ENCODE assay signal across 13 cellular contexts in genomic region chr7:74032624-74033371, GRCh38. TPM values are rescaled to one million over a fixed set of nuclear protein-coding genes. Genes with fewer than 3 reads are reported as not detected.
DNase-seq lines count a peak whose midpoint lies in the region; ATAC-seq and TF ChIP-seq lines count a peak whose summit lies in the region.
"Had no signal": no experiment of that assay in that cellular context is flagged by ENCODE, and none has a peak within 500 bp of the region (broad histone marks: within the 10 kb centered on the region; RNA-seq: fewer than 3 reads in every experiment).

No MANE protein-coding gene starts in this region.

- DNase-seq in heart left ventricle: no peak
- DNase-seq in left cardiac atrium: no peak
- DNase-seq in right atrium auricular region (ENCODE audit: low spot score): no peak
- DNase-seq in sigmoid colon: no peak
- DNase-seq in vagina (ENCODE audit: extremely low spot score in 2 of 2): no peak
- no peak for DNase-seq in NCI-H774 (lab: John Stamatoyannopoulos, UW)
- DNase-seq in WTC11 (ENCODE audit: low spot score): no peak
- no peak for DNase-seq in progenitor cell of endocrine pancreas (ENCODE audit: low spot score, unreplicated experiment)
- DNase-seq: activated CD4-positive, alpha-beta T cell treated with anti-CD3 and anti-CD28 coated beads, Interleukin-2, amount 50 U/mL, for 1 hour; activated T-cell treated with anti-CD3 and anti-CD28 coated beads, Interleukin-2, amount 50 U/mL, for 72 hours; CD8-positive, alpha-beta memory T cell; cortex of kidney; NCI-H2107 had no signal

- ATAC-seq in heart left ventricle (no peak), left cardiac atrium (no peak), WTC11 (no peak)
- ATAC-seq: activated T-cell treated with anti-CD3 and anti-CD28 coated beads, Interleukin-2, amount 50 U/mL, for 72 hours had no signal

- H3K27me3 ChIP-seq in heart left ventricle: peaks cover 0 to 32% (median 0%) of the 10 kb centered on the region in 9 donors
- no peaks in the 10 kb centered on the region for H3K27me3 ChIP-seq in right atrium auricular region
- H3K27me3 ChIP-seq in sigmoid colon: no peaks in the 10 kb centered on the region
- no peaks in the 10 kb centered on the region for H3K27me3 ChIP-seq in vagina

- intact Hi-C loops in heart left ventricle (cut with DNase I): loop anchor here in 1 of 10 donors (5.0 kb wide), 1 partner anchor 150 kb away; no protein-coding TSS in a partner anchor
- intact Hi-C loops in left cardiac atrium (cut with DNase I): no loop called here
- intact Hi-C loops in sigmoid colon (cut with DNase I): no loop called here
- intact Hi-C loops in vagina (cut with DNase I): loop anchor here (2.0 kb wide), 1 partner anchor 138 kb away; no protein-coding TSS in a partner anchor

- peaks cover 5% of the 10 kb centered on the region for H3K27me3 Mint-ChIP-seq in WTC11 (ENCODE audit: low read depth)
- peaks cover 21% of the 10 kb centered on the region for H3K27me3 Mint-ChIP-seq in progenitor cell of endocrine pancreas

- 74 to 85% (median 81%) methylated on average over 8 of the region's 8 CpGs for WGBS in heart left ventricle, 4 donors
- WGBS in sigmoid colon, 2 donors: 77 to 80% methylated on average over 8 of the region's 8 CpGs

- H3K4me1 Mint-ChIP-seq in WTC11 (peaks cover 27% of the 10 kb centered on the region), progenitor cell of endocrine pancreas (ENCODE audit: low read depth) (peaks cover 10% of the 10 kb centered on the region)

- H3K9me3 Mint-ChIP-seq in WTC11: no peaks in the 10 kb centered on the region
- H3K9me3 Mint-ChIP-seq in progenitor cell of endocrine pancreas (ENCODE audit: low read depth): no peaks in the 10 kb centered on the region
- H3K9me3 Mint-ChIP-seq: activated T-cell treated with anti-CD3 and anti-CD28 coated beads, Interleukin-2, amount 50 U/mL, for 72 hours; CD8-positive, alpha-beta memory T cell had no signal

- H3K36me3 Mint-ChIP-seq in WTC11 (no peaks in the 10 kb centered on the region), progenitor cell of endocrine pancreas (ENCODE audit: insufficient read depth) (no peaks in the 10 kb centered on the region)
- H3K36me3 Mint-ChIP-seq: CD8-positive, alpha-beta memory T cell had no signal

- H3K9me3 ChIP-seq in heart left ventricle (no peaks in the 10 kb centered on the region), right atrium auricular region (no peaks in the 10 kb centered on the region), sigmoid colon (no peaks in the 10 kb centered on the region), vagina (no peaks in the 10 kb centered on the region)

- CTCF ChIA-PET in WTC11 (lab: Charles Lee): interaction anchor here (0.9 to 1.5 kb wide), 5 partner anchors 9 to 111 kb away, joined by 3 to 6 read pairs (median 3); no protein-coding TSS in a partner anchor

- H3K4me1 ChIP-seq in heart left ventricle (peaks cover 4 to 75% (median 25%) of the 10 kb centered on the region in 12 donors), right atrium auricular region (peaks cover 0 to 87% of the 10 kb centered on the region in 2 donors), sigmoid colon (peaks cover 0 to 83% (median 69%) of the 10 kb centered on the region in 4 donors), vagina (peaks cover 77% of the 10 kb centered on the region)

- no peak for TF ChIP-seq POLR2A in heart left ventricle (IDR thresholded peaks at IDR 0.05)
- no peak for TF ChIP-seq POLR2A in sigmoid colon (IDR thresholded peaks at IDR 0.05)
- TF ChIP-seq POLR2A in vagina (IDR thresholded peaks at IDR 0.05): no peak

- no peak overlapping the region for H3K4me3 Mint-ChIP-seq in WTC11
- H3K4me3 Mint-ChIP-seq in progenitor cell of endocrine pancreas (ENCODE audit: low read depth): no peak overlapping the region
- H3K4me3 Mint-ChIP-seq: activated T-cell treated with anti-CD3 and anti-CD28 coated beads, Interleukin-2, amount 50 U/mL, for 72 hours; CD8-positive, alpha-beta memory T cell had no signal

- no peak overlapping the region for H3K27ac Mint-ChIP-seq in WTC11
- no peak overlapping the region for H3K27ac Mint-ChIP-seq in progenitor cell of endocrine pancreas
- H3K27ac Mint-ChIP-seq: activated T-cell treated with anti-CD3 and anti-CD28 coated beads, Interleukin-2, amount 50 U/mL, for 72 hours had no signal

- H3K4me3 ChIP-seq in heart left ventricle (peak overlapping the region in 5 of 12 donors; percentile 2 to 65 (median 24)), right atrium auricular region (peak overlapping the region; percentile 57 to 71), sigmoid colon (peak overlapping the region in 2 of 4 donors; percentile 0 to 14), vagina (peak overlapping the region in 1 of 2 donors; percentile 17)

- H3K27ac ChIP-seq in heart left ventricle (peak overlapping the region; percentile 56 to 91 (median 80)), right atrium auricular region (peak overlapping the region; percentile 78 to 83), sigmoid colon (peak overlapping the region; percentile 90 to 96 (median 90)), vagina (peak overlapping the region; percentile 91)

- TF ChIP-seq CTCF in heart left ventricle (IDR thresholded peaks at IDR 0.05) (no peak), right atrium auricular region (IDR thresholded peaks at IDR 0.05) (no peak), sigmoid colon (IDR thresholded peaks at IDR 0.05) (no peak), vagina (IDR thresholded peaks at IDR 0.05) (no peak), WTC11 (IDR thresholded peaks at IDR 0.05) (no peak), progenitor cell of endocrine pancreas (IDR thresholded peaks at IDR 0.05; ENCODE audit: unreplicated experiment) (no peak)

- TF ChIP-seq EP300 in sigmoid colon (IDR thresholded peaks at IDR 0.05): no peak

- POLR2A ChIA-PET in WTC11 (lab: Charles Lee): no interaction called here

- peaks cover 0 to 33% (median 7%) of the 10 kb centered on the region in 9 donors for H3K36me3 ChIP-seq in heart left ventricle
- H3K36me3 ChIP-seq in right atrium auricular region: peaks cover 29% of the 10 kb centered on the region
- H3K36me3 ChIP-seq in sigmoid colon: peaks cover 10 to 29% (median 17%) of the 10 kb centered on the region in 4 donors
- peaks cover 0 to 18% of the 10 kb centered on the region in 2 donors for H3K36me3 ChIP-seq in vagina

TF ChIP-seq in WTC11, 78 proteins besides CTCF, POLR2A, EP300 and RAD21:
- TF ChIP-seq CDX4 (CRISPR knock-in tag; IDR thresholded peaks at IDR 0.05; ENCODE audit: borderline replicate concordance) (no peak), SP1 (CRISPR knock-in tag; conservative IDR thresholded peaks at IDR 0.05) (no peak), E2F5 (CRISPR knock-in tag; IDR thresholded peaks at IDR 0.05) (no peak), ZNF121 (CRISPR knock-in tag; IDR thresholded peaks at IDR 0.05) (no peak)

RNA-seq across cellular contexts. Expression of gene ELN, which starts 4.8 kb away (rescaled TPM):
- 10 to 100 TPM; 17.4 to 81.1 (median 42.8) TPM for total RNA-seq in heart left ventricle
- polyA plus RNA-seq in heart left ventricle: 10 to 100 TPM; 37.9 to 68.1 TPM
- 100 to 1,000 TPM in 1 of 2 donors, 10 to 100 TPM in 1; 91.7 to 166 TPM for total RNA-seq in left cardiac atrium
- total RNA-seq in right atrium auricular region: 100 to 1,000 TPM; 138 to 149 TPM
- total RNA-seq in sigmoid colon: 100 to 1,000 TPM in 1 of 4 donors, 10 to 100 TPM in 3; 13.3 to 174 (median 36.4) TPM
- polyA plus RNA-seq in sigmoid colon: 10 to 100 TPM in 1 of 3 donors, 1 to 10 TPM in 2; 2.5 to 41.2 (median 6.6) TPM
- total RNA-seq in vagina: 38.3 TPM
- 3.3 to 5.4 TPM (median 3.9 TPM) in 3 replicates for total RNA-seq in WTC11 (2021)
- total RNA-seq in progenitor cell of endocrine pancreas: 0.26 and 0.33 TPM in 2 replicates
- total RNA-seq: activated T-cell treated with anti-CD3 and anti-CD28 coated beads, Interleukin-2, amount 50 U/mL, for 72 hours; CD8-positive, alpha-beta memory T cell had no signal
- polyA plus RNA-seq: CD8-positive, alpha-beta memory T cell had no signal

RNA-seq across cellular contexts. Expression of gene LIMK1, which starts 50.8 kb away (rescaled TPM):
- total RNA-seq in heart left ventricle (10 to 100 TPM in 7 of 9 donors, 1 to 10 TPM in 2; 9.3 to 23.2 (median 11.6) TPM), left cardiac atrium (10 to 100 TPM; 11.4 to 11.6 TPM), right atrium auricular region (10 to 100 TPM in 1 of 2 donors, 1 to 10 TPM in 1; 9.4 to 14.7 TPM), sigmoid colon (10 to 100 TPM in 1 of 4 donors, 1 to 10 TPM in 3; 4.6 to 15.0 (median 6.5) TPM), vagina (28.2 TPM), WTC11 (2021) (85.4 to 92.1 TPM (median 90.6 TPM) in 3 replicates), progenitor cell of endocrine pancreas (62.7 and 65.1 TPM in 2 replicates)
- polyA plus RNA-seq in heart left ventricle (1 to 10 TPM; 6.3 to 9.3 TPM), sigmoid colon (10 to 100 TPM in 1 of 3 donors, 1 to 10 TPM in 2; 9.6 to 16.3 (median 9.7) TPM)
